Comparison of ENCODE assay signal across 8 cellular contexts in genomic region chr22:40346178-40347064, GRCh38. TPM values are rescaled to one million over a fixed set of nuclear protein-coding genes. Genes with fewer than 3 reads are reported as not detected.
DNase-seq lines count a peak whose midpoint lies in the region; ATAC-seq lines count a peak whose summit lies in the region.

TSS of gene ADSL (plus strand) at chr22:40346500. CDS start at chr22:40346559, 59 bp downstream.

- H3K27me3 ChIP-seq in CD4-positive, CD25-positive, alpha-beta regulatory T cell (ENCODE audit: control insufficient read depth, insufficient read depth, low read length): no peaks in the 10 kb centered on the region
- no peaks in the 10 kb centered on the region for H3K27me3 ChIP-seq in mesenchymal stem cell (ENCODE audit: control insufficient read depth in 1 of 2, insufficient read depth in 1 of 2, low read length in 2 of 2)

- H3K14ac ChIP-seq in mesenchymal stem cell (ENCODE audit: low read length in 2 of 2): peak within 1 kb of the TSS in 1 of 2 experiments; percentile 79

- peak; percentile 77 to 93 (median 83) for DNase-seq in CD4-positive, CD25-positive, alpha-beta regulatory T cell
- DNase-seq in HK-2 (ENCODE audit: unreplicated experiment) (peak; percentile 86), NOMO-1 treated with DMSO at 0.1 percent for 48 hours (lab: John Stamatoyannopoulos, UW; ENCODE audit: unreplicated experiment) (peak; percentile 82), mesenchymal stem cell (peak; percentile 93)
- DNase-seq in activated CD8-positive, alpha-beta memory T cell treated with anti-CD3 and anti-CD28 coated beads for 48 hours (ENCODE audit: low read depth in 2 of 3, low spot score in 2 of 3): peak; percentile 71 to 80 (median 77)
- peak; percentile 72 to 77 (median 72) for DNase-seq in effector memory CD8-positive, alpha-beta T cell
- peak; percentile 77 for DNase-seq in stimulated activated CD8-positive, alpha-beta memory T cell treated with anti-CD3 and anti-CD28 coated beads, Interleukin-12 subunit alpha, Interleukin-12 subunit beta, amount 100 ng/mL, for 24 hours (ENCODE audit: extremely low read depth)

- H2BK120ac ChIP-seq in mesenchymal stem cell (ENCODE audit: low read depth, low read length): peak within 1 kb of the TSS; percentile 83

- H2AFZ ChIP-seq in mesenchymal stem cell (ENCODE audit: low read depth, low read length): peak within 1 kb of the TSS; percentile 72

- peaks cover 4% of the 10 kb centered on the region for H3K36me3 Mint-ChIP-seq in CD4-positive, CD25-positive, alpha-beta regulatory T cell
- H3K36me3 Mint-ChIP-seq in effector memory CD8-positive, alpha-beta T cell (ENCODE audit: insufficient read depth): peaks cover 56% of the 10 kb centered on the region

- no peaks in the 10 kb centered on the region for H3K9me3 Mint-ChIP-seq in CD4-positive, CD25-positive, alpha-beta regulatory T cell
- H3K9me3 Mint-ChIP-seq in effector memory CD8-positive, alpha-beta T cell: no peaks in the 10 kb centered on the region

- H3K4me2 ChIP-seq in mesenchymal stem cell (ENCODE audit: low read length, poor library complexity, severe bottlenecking): peak within 1 kb of the TSS; percentile 99

- H3K4me3 ChIP-seq in CD4-positive, CD25-positive, alpha-beta regulatory T cell (ENCODE audit: low read depth, low read length): peak within 1 kb of the TSS; percentile 91
- H3K4me3 ChIP-seq in mesenchymal stem cell (ENCODE audit: insufficient read depth in 1 of 2, low read depth in 1 of 2, low read length in 2 of 2): peak within 1 kb of the TSS; percentile 83 to 92

- WGBS in mesenchymal stem cell: 1% methylated on average over 60 of the region's 65 CpGs

- H3K9ac ChIP-seq in mesenchymal stem cell (ENCODE audit: low read length): peak within 1 kb of the TSS; percentile 94

- H2BK12ac ChIP-seq in mesenchymal stem cell (ENCODE audit: low read length in 2 of 2): peak within 1 kb of the TSS; percentile 34 to 49

- H3K9me3 ChIP-seq in CD4-positive, CD25-positive, alpha-beta regulatory T cell (ENCODE audit: control insufficient read depth in 2 of 2, low read length in 2 of 2): no peaks in the 10 kb centered on the region
- H3K9me3 ChIP-seq in mesenchymal stem cell (ENCODE audit: control insufficient read depth, low read length): no peaks in the 10 kb centered on the region

- H3K4me3 Mint-ChIP-seq in CD4-positive, CD25-positive, alpha-beta regulatory T cell: peak within 1 kb of the TSS; percentile 97 to 99 (median 98)
- H3K4me3 Mint-ChIP-seq in effector memory CD8-positive, alpha-beta T cell: peak within 1 kb of the TSS; percentile 95 to 97

- H2BK15ac ChIP-seq in mesenchymal stem cell (ENCODE audit: low read depth, poor library complexity, severe bottlenecking): peak within 1 kb of the TSS; percentile 60

- peak within 1 kb of the TSS; percentile 96 to 99 (median 97) for H3K27ac Mint-ChIP-seq in CD4-positive, CD25-positive, alpha-beta regulatory T cell
- H3K27ac Mint-ChIP-seq in effector memory CD8-positive, alpha-beta T cell: peak within 1 kb of the TSS; percentile 95 to 96

- H3K18ac ChIP-seq in mesenchymal stem cell (ENCODE audit: low read depth in 1 of 2, low read length in 2 of 2): peak within 1 kb of the TSS; percentile 79 to 94

- peaks cover 24% of the 10 kb centered on the region for H3K36me3 ChIP-seq in CD4-positive, CD25-positive, alpha-beta regulatory T cell (ENCODE audit: control insufficient read depth, insufficient read depth, low read length)
- H3K36me3 ChIP-seq in mesenchymal stem cell (ENCODE audit: control insufficient read depth in 1 of 2, insufficient read depth in 2 of 2, low read depth in 1 of 2, low read length in 2 of 2): peaks cover 13 to 22% of the 10 kb centered on the region in 2 experiments

- H3K4ac ChIP-seq in mesenchymal stem cell (ENCODE audit: low read depth in 1 of 2, low read length in 2 of 2): peak within 1 kb of the TSS; percentile 75 to 91

- peaks cover 43% of the 10 kb centered on the region for H3K4me1 ChIP-seq in CD4-positive, CD25-positive, alpha-beta regulatory T cell (ENCODE audit: control insufficient read depth, insufficient read depth, low read length, poor library complexity, severe bottlenecking)
- peaks cover 11% of the 10 kb centered on the region for H3K4me1 ChIP-seq in mesenchymal stem cell (ENCODE audit: control insufficient read depth, insufficient read depth, low read depth, low read length)

- H4K91ac ChIP-seq in mesenchymal stem cell (ENCODE audit: low read length): peak within 1 kb of the TSS; percentile 95

- H3K27ac ChIP-seq in CD4-positive, CD25-positive, alpha-beta regulatory T cell (ENCODE audit: insufficient read depth, low read length, poor library complexity, severe bottlenecking): peak within 1 kb of the TSS; percentile 85
- peak within 1 kb of the TSS; percentile 98 for H3K27ac ChIP-seq in mesenchymal stem cell (ENCODE audit: low read length, poor library complexity, severe bottlenecking)

- no peaks in the 10 kb centered on the region for H3K27me3 Mint-ChIP-seq in CD4-positive, CD25-positive, alpha-beta regulatory T cell
- no peaks in the 10 kb centered on the region for H3K27me3 Mint-ChIP-seq in effector memory CD8-positive, alpha-beta T cell

- peaks cover 30 to 62% (median 44%) of the 10 kb centered on the region in 4 donors for H3K4me1 Mint-ChIP-seq in CD4-positive, CD25-positive, alpha-beta regulatory T cell
- peaks cover 22 to 43% of the 10 kb centered on the region in 2 donors for H3K4me1 Mint-ChIP-seq in effector memory CD8-positive, alpha-beta T cell (ENCODE audit: low read depth in 2 of 2)

- H2AK5ac ChIP-seq in mesenchymal stem cell (ENCODE audit: low read length, severe bottlenecking): peak within 1 kb of the TSS; percentile 21

- H2BK5ac ChIP-seq in mesenchymal stem cell (ENCODE audit: low read depth, low read length, poor library complexity, severe bottlenecking): no peak within 1 kb of the TSS

- ATAC-seq in CD4-positive, CD25-positive, alpha-beta regulatory T cell (ENCODE audit: low read depth in 2 of 2): peak; percentile 84 to 87
- peak; percentile 88 for ATAC-seq in GM19397 (IDR thresholded peaks at IDR 0.05; ENCODE audit: unreplicated experiment)
- peak; percentile 86 for ATAC-seq in effector memory CD8-positive, alpha-beta T cell (replicated peaks)

- peak within 1 kb of the TSS in 1 of 2 experiments; percentile 27 for H3K23ac ChIP-seq in mesenchymal stem cell (ENCODE audit: low read length in 2 of 2)

- peak within 1 kb of the TSS; percentile 97 for H4K8ac ChIP-seq in mesenchymal stem cell (ENCODE audit: low read length)

- H3K79me1 ChIP-seq in mesenchymal stem cell (replicated peaks; ENCODE audit: low read length, poor library complexity, severe bottlenecking): peaks cover 9% of the 10 kb centered on the region

RNA-seq across cellular contexts. Expression of gene ADSL, which starts in this region (rescaled TPM):
- total RNA-seq in CD4-positive, CD25-positive, alpha-beta regulatory T cell: 66.5 TPM
- 100 to 1,000 TPM; 122 to 134 (median 130) TPM for polyA plus RNA-seq in CD4-positive, CD25-positive, alpha-beta regulatory T cell
- polyA plus RNA-seq in mesenchymal stem cell (2013, experiment 1 of 2): 69.3 TPM
- 69.1 TPM for polyA plus RNA-seq in mesenchymal stem cell (2013, experiment 2 of 2)

Comparison
In these comparisons a context has a peak if more than half of its experiments do, and no peak if none do; other contexts are left out.
1. Peak in every context shown above with its lines: DNase-seq, ATAC-seq, H3K4me3 ChIP-seq and H3K27ac ChIP-seq.